ENCODE assay signal across 10 cellular contexts in genomic region chr18:23977709-23978483, GRCh38. TPM values are rescaled to one million over a fixed set of nuclear protein-coding genes. Genes with fewer than 3 reads are reported as not detected.
DNase-seq lines count a peak whose midpoint lies in the region; ATAC-seq, FAIRE-seq and TF ChIP-seq lines count a peak whose summit lies in the region.
"Had no signal": no experiment of that assay in that cellular context is flagged by ENCODE, and none has a peak within 500 bp of the region (broad histone marks: within the 10 kb centered on the region; RNA-seq: fewer than 3 reads in every experiment).

No MANE protein-coding gene starts in this region.

- BruUV-seq in HepG2 (replicated peaks; lab: Mats Ljungman, UMichigan), result no TSS peak

- no peak overlapping the region for H3K4me3 ChIP-seq in HepG2 (replicated peaks in 1 of 3; ENCODE audit: insufficient read depth in 1 of 3, low read depth in 2 of 3, low read length in 3 of 3)
- H3K4me3 ChIP-seq in right lobe of liver, result no peak overlapping the region
- no peak overlapping the region for H3K4me3 ChIP-seq in fibroblast of mammary gland (ENCODE audit: control insufficient read depth, low read depth, low read length)

- TF ChIP-seq CTCF in HepG2 (CRISPR knock-in tag; IDR thresholded peaks at IDR 0.05), result no peak
- TF ChIP-seq CTCF in right lobe of liver (IDR thresholded peaks at IDR 0.05), result no peak
- TF ChIP-seq CTCF in fibroblast of mammary gland (conservative IDR thresholded peaks at IDR 0.05; ENCODE audit: control insufficient read depth, insufficient read depth, low read depth, low read length), result no peak

- no peak for TF ChIP-seq POLR2A in HepG2 (IDR thresholded peaks at IDR 0.05; ENCODE audit: insufficient read depth in 1 of 2, low read depth in 2 of 2, low read length in 2 of 2)
- no peak for TF ChIP-seq POLR2A in right lobe of liver (IDR thresholded peaks at IDR 0.05)

- DNase-seq in HepG2 (ENCODE audit: low spot score) (no peak), right lobe of liver (no peak), RPMI7951 (ENCODE audit: low read depth) (peak; percentile 4), fibroblast of mammary gland (ENCODE audit: low read depth) (peak; percentile 44), NCI-H1417 treated with DMSO at 0.1 percent for 48 hours (lab: John Stamatoyannopoulos, UW) (no peak)
- DNase-seq: GOT3; PC-3; stimulated activated CD4-positive, alpha-beta T cell treated with anti-CD3 and anti-CD28 coated beads, Interleukin-4, amount 100 ng/mL, for 1 hour had no signal

- no peaks in the 10 kb centered on the region for H3K79me2 ChIP-seq in HepG2 (ENCODE audit: insufficient read depth, low read length)

- TF ChIP-seq EP300 in HepG2 (IDR thresholded peaks at IDR 0.05; ENCODE audit: low read depth in 2 of 2, low read length in 2 of 2) (no peak), HepG2 (CRISPR knock-in tag; IDR thresholded peaks at IDR 0.05; ENCODE audit: borderline replicate concordance) (no peak)

- POLR2A ChIA-PET in HepG2 (lab: Yijun Ruan, JAX), result no interaction called here

- H4K20me1 ChIP-seq in HepG2 (ENCODE audit: insufficient read depth, low read length), result no peaks in the 10 kb centered on the region

- H2AFZ ChIP-seq in HepG2 (ENCODE audit: low read length), result no peak overlapping the region

- ATAC-seq in HepG2, result no peak
- no peak for ATAC-seq in right lobe of liver
- ATAC-seq in GM18861 (IDR thresholded peaks at IDR 0.05; ENCODE audit: unreplicated experiment), result no peak
- no peak for ATAC-seq in GM21515 (IDR thresholded peaks at IDR 0.05; ENCODE audit: unreplicated experiment)
- ATAC-seq: PC-3 had no signal

- in situ Hi-C loops in HepG2 (cut with HindIII; ENCODE audit: extremely low pct_ligation_motif_present, low pct_unique_long_range_greater_than_20kb), result no loop called here

- H3K36me3 ChIP-seq in HepG2 (replicated peaks in 1 of 2; ENCODE audit: control insufficient read depth in 1 of 2, insufficient read depth in 2 of 2, low read length in 2 of 2) (no peaks in the 10 kb centered on the region), right lobe of liver (no peaks in the 10 kb centered on the region)

- WGBS in HepG2 (ENCODE audit: low lambda C conversion rate), result 71% methylated on average over 1 of the region's 1 CpG
- WGBS in right lobe of liver (ENCODE audit: insufficient coverage, low coverage, low lambda C conversion rate, missing lambda C conversion rate), result 67% methylated on average over 1 of the region's 1 CpG

- CTCF ChIA-PET in HepG2 (lab: Yijun Ruan, JAX; ENCODE audit: low intra/inter-chr PET ratio, low total read pairs), result no interaction called here

- intact Hi-C loops in HepG2 (cut with micrococcal nuclease; ENCODE audit: unreplicated experiment), result no loop called here
- intact Hi-C loops in right lobe of liver (cut with DNase I), result no loop called here

- H3K9me3 ChIP-seq in HepG2 (ENCODE audit: low read length) (no peaks in the 10 kb centered on the region), right lobe of liver (no peaks in the 10 kb centered on the region)

- TF ChIP-seq RAD21 in HepG2 (CRISPR knock-in tag; IDR thresholded peaks at IDR 0.05), result no peak

- no peak overlapping the region for H3K4me2 ChIP-seq in HepG2 (ENCODE audit: low read depth, low read length)

- H3K9ac ChIP-seq in HepG2 (ENCODE audit: insufficient read depth, low read depth, low read length), result no peak overlapping the region

- H3K4me1 ChIP-seq in HepG2 (ENCODE audit: insufficient read depth, low read length) (peaks cover 16% of the 10 kb centered on the region), right lobe of liver (peaks cover 0 to 4% (median 0%) of the 10 kb centered on the region in 4 donors)

- H3K27ac ChIP-seq in HepG2 (ENCODE audit: extremely low read length, insufficient read depth, low read length), result no peak overlapping the region
- no peak overlapping the region for H3K27ac ChIP-seq in right lobe of liver

- H3K27me3 ChIP-seq in HepG2 (ENCODE audit: control insufficient read depth in 1 of 2, insufficient read depth in 2 of 2, low read length in 2 of 2), result peaks cover 0 to 7% of the 10 kb centered on the region in 2 experiments; a peak in 3 of 5 replicates
- no peaks in the 10 kb centered on the region for H3K27me3 ChIP-seq in right lobe of liver

- FAIRE-seq in HepG2 (lab: Jason Lieb, UNC), result no peak

TF ChIP-seq in HepG2, 621 proteins besides CTCF, POLR2A, EP300 and RAD21:
- TF ChIP-seq ZNF691 (CRISPR knock-in tag; IDR thresholded peaks at IDR 0.05; ENCODE audit: borderline replicate concordance, low read depth) (no peak), ATF7 (IDR thresholded peaks at IDR 0.05) (peak; percentile 59), ATF7 (CRISPR knock-in tag; IDR thresholded peaks at IDR 0.05) (no peak)

RNA-seq across cellular contexts. Expression of gene TTC39C, which starts 36.7 kb away (rescaled TPM):
- total RNA-seq in HepG2 (2016; rRNA removed; fragmentation: Illumina TruSeq; extraction: Trizol) (25.9 and 28.1 TPM in 2 replicates), right lobe of liver (100 to 1,000 TPM in 2 of 6 experiments, 10 to 100 TPM in 4; 61.9 to 167 (median 84.4) TPM)
- total RNA-seq in HepG2 (2016; cell fraction: cytosol; rRNA removed; fragmentation: Illumina TruSeq; extraction: Trizol; ENCODE audit: low read depth), result 52.8 and 57.1 TPM in 2 replicates
- 23.2 and 24.1 TPM in 2 replicates for total RNA-seq in HepG2 (2016; cell fraction: insoluble cytoplasmic fraction; rRNA removed; fragmentation: Illumina TruSeq; extraction: Trizol)
- total RNA-seq in HepG2 (2016; cell fraction: membrane; rRNA removed; fragmentation: Illumina TruSeq; extraction: Trizol), result 53.3 and 53.4 TPM in 2 replicates
- 21.2 and 27.7 TPM in 2 replicates for total RNA-seq in HepG2 (2016; cell fraction: nucleus; rRNA removed; fragmentation: Illumina TruSeq; extraction: Trizol)
- polyA plus RNA-seq in HepG2 (2011; rRNA removed), result 14.9 and 19.1 TPM in 2 replicates
- polyA plus RNA-seq in HepG2 (2011; cell fraction: cytosol; rRNA removed), result 8.9 and 10.8 TPM in 2 replicates
- polyA plus RNA-seq in HepG2 (2011; cell fraction: nucleus; rRNA removed), result 17.1 and 18.8 TPM in 2 replicates
- 9.2 and 12.3 TPM in 2 replicates for polyA plus RNA-seq in HepG2 (2012)
- 50.0 and 57.9 TPM in 2 replicates for polyA plus RNA-seq in HepG2 (2016; cell fraction: cytosol; fragmentation: Illumina TruSeq; extraction: Trizol; ENCODE audit: low read depth)
- polyA plus RNA-seq in HepG2 (2016; cell fraction: insoluble cytoplasmic fraction; fragmentation: Illumina TruSeq; extraction: Trizol; ENCODE audit: low read depth), result 23.4 and 24.5 TPM in 2 replicates
- 47.4 and 56.0 TPM in 2 replicates for polyA plus RNA-seq in HepG2 (2016; cell fraction: membrane; fragmentation: Illumina TruSeq; extraction: Trizol; ENCODE audit: low read depth)
- polyA plus RNA-seq in HepG2 (2016; cell fraction: nucleus; fragmentation: Illumina TruSeq; extraction: Trizol; ENCODE audit: insufficient read depth, low read depth), result 25.5 and 26.3 TPM in 2 replicates
- 10.1 and 38.1 TPM in 2 replicates for polyA minus RNA-seq in HepG2 (2011; rRNA and poly(A)+ RNA removed; ENCODE audit: low replicate concordance)
- 14.6 and 16.9 TPM in 2 replicates for polyA minus RNA-seq in HepG2 (2011; cell fraction: cytosol; rRNA and poly(A)+ RNA removed)
- polyA minus RNA-seq in HepG2 (2011; cell fraction: nucleus; rRNA and poly(A)+ RNA removed), result 31.3 and 32.3 TPM in 2 replicates
- 18.1 and 19.0 TPM in 2 replicates for total RNA-seq in RPMI7951 (2014; rRNA removed; shearing (Covaris generic))

Comparison
In these comparisons a context has a peak if more than half of its experiments do, and no peak if none do; other contexts are left out.
1. DNase-seq: peak in RPMI7951 (single experiment) and fibroblast of mammary gland (single experiment); none in HepG2 (single experiment), right lobe of liver (0 of 3) and NCI-H1417 treated with DMSO at 0.1 percent for 48 hours (single experiment).